Comparison of ENCODE assay signal across 15 cellular contexts in genomic region chr10:71205468-71205867, GRCh38. TPM values are rescaled to one million over a fixed set of nuclear protein-coding genes. Genes with fewer than 3 reads are reported as not detected.
DNase-seq lines count a peak whose midpoint lies in the region; FAIRE-seq and TF ChIP-seq lines count a peak whose summit lies in the region.
"Had no signal": no experiment of that assay in that cellular context is flagged by ENCODE, and none has a peak within 500 bp of the region (broad histone marks: within the 10 kb centered on the region; RNA-seq: fewer than 3 reads in every experiment).

No MANE protein-coding gene starts in this region.

- H3K9me3 ChIP-seq in GM23248 (ENCODE audit: low read depth) (no peaks in the 10 kb centered on the region), endothelial cell of umbilical vein (replicated peaks; ENCODE audit: control insufficient read depth, insufficient read depth, low read length) (no peaks in the 10 kb centered on the region)

- no peaks in the 10 kb centered on the region for H3K9me2 ChIP-seq in GM23248 (ENCODE audit: insufficient read depth)

- no peaks in the 10 kb centered on the region for H3K9me1 ChIP-seq in endothelial cell of umbilical vein (replicated peaks; ENCODE audit: control insufficient read depth, extremely low read depth, insufficient read depth, low read length)

- H3K9ac ChIP-seq in GM23248 (no peak overlapping the region), endothelial cell of umbilical vein (replicated peaks; ENCODE audit: extremely low read depth, insufficient read depth, low read length) (no peak overlapping the region)

- H3K4me1 ChIP-seq in GM23248 (ENCODE audit: insufficient read depth) (peaks cover 14% of the 10 kb centered on the region), endothelial cell of umbilical vein (ENCODE audit: control insufficient read depth, extremely low read depth, insufficient read depth, low read length) (peaks cover 17% of the 10 kb centered on the region)

- no peak for TF ChIP-seq POLR2A in endothelial cell of umbilical vein (IDR thresholded peaks at IDR 0.05; ENCODE audit: low read depth, low read length)

- H3K36me3 ChIP-seq in GM23248 (ENCODE audit: low read depth) (no peaks in the 10 kb centered on the region), endothelial cell of umbilical vein (ENCODE audit: control insufficient read depth in 2 of 2, extremely low read depth in 1 of 2, insufficient read depth in 2 of 2, low read length in 2 of 2) (no peaks in the 10 kb centered on the region)

- no peak for TF ChIP-seq CTCF in endothelial cell of umbilical vein (IDR thresholded peaks at IDR 0.05; ENCODE audit: extremely low read depth in 1 of 2, insufficient read depth in 1 of 2, low read depth in 1 of 2, low read length in 2 of 2)

- H3K4me2 ChIP-seq in GM23248 (ENCODE audit: unreplicated experiment) (no peak overlapping the region), endothelial cell of umbilical vein (ENCODE audit: insufficient read depth, low read length) (peak overlapping the region; percentile 65)
- H3K4me2 ChIP-seq: PC-9 had no signal

- dilution Hi-C loops in endothelial cell of umbilical vein (cut with MboI; ENCODE audit: extremely low pct_ligation_motif_present, low sequenced_read_pairs), result no loop called here

- DNase-seq in GM23248, result peak; percentile 65
- DNase-seq in RCC 7860 (ENCODE audit: low spot score), result peak; percentile 32
- peak; percentile 73 for DNase-seq in endothelial cell of umbilical vein (ENCODE audit: low read depth, low spot score)
- DNase-seq in renal cortical epithelial cell (ENCODE audit: low read depth), result peak; percentile 21
- DNase-seq in Kasumi-1 (lab: John Stamatoyannopoulos, UW), result no peak
- DNase-seq in SIG-M5 treated with dmso at 0.1 percent for 504 hours (lab: John Stamatoyannopoulos, UW; ENCODE audit: unreplicated experiment), result no peak
- no peak for DNase-seq in ecto neural progenitor cell (ENCODE audit: low spot score)
- DNase-seq: CD8-positive, alpha-beta T cell; Karpas-422; NCI-H1417; NCI-H2029 treated with DMSO at 0.1 percent for 48 hours; NCI-H526; PC-9; SHP77 had no signal

- H3F3A ChIP-seq in GM23248 (ENCODE audit: insufficient read depth), result no peaks in the 10 kb centered on the region

- 16 to 18% methylated on average over 4 of the region's 4 CpGs for WGBS in GM23248 (ENCODE audit: low coverage in 1 of 2, low lambda C conversion rate in 2 of 2, missing lambda C conversion rate in 2 of 2), 2 experiments

- H3K27ac ChIP-seq in GM23248 (no peak overlapping the region), endothelial cell of umbilical vein (ENCODE audit: insufficient read depth, low read depth, low read length) (no peak overlapping the region)
- H3K27ac ChIP-seq: PC-9 had no signal

- H4K20me1 ChIP-seq in GM23248 (ENCODE audit: insufficient read depth), result no peaks in the 10 kb centered on the region
- H4K20me1 ChIP-seq in endothelial cell of umbilical vein (replicated peaks; ENCODE audit: control insufficient read depth, extremely low read depth, insufficient read depth, low read length), result no peaks in the 10 kb centered on the region

- H3K4me3 ChIP-seq in GM23248 (no peak overlapping the region), endothelial cell of umbilical vein (replicated peaks in 1 of 3; ENCODE audit: insufficient read depth in 1 of 3, low read depth in 1 of 3, low read length in 3 of 3) (no peak overlapping the region)
- H3K4me3 ChIP-seq: PC-9 had no signal

- H2AFZ ChIP-seq in GM23248 (no peak overlapping the region), endothelial cell of umbilical vein (ENCODE audit: low read depth, low read length) (no peak overlapping the region)
- H2AFZ ChIP-seq: PC-9 had no signal

- POLR2A ChIA-PET in endothelial cell of umbilical vein (lab: Charles Lee), result no interaction called here

- in situ Hi-C loops in GM23248 (cut with MboI), result loop anchor here (10.0 kb wide), 1 partner anchor 281 kb away; no protein-coding TSS in a partner anchor

- no TSS peak for BruUV-seq in endothelial cell of umbilical vein (replicated peaks; lab: Mats Ljungman, UMichigan)

- H3K79me2 ChIP-seq in GM23248 (ENCODE audit: insufficient read depth), result no peaks in the 10 kb centered on the region
- no peaks in the 10 kb centered on the region for H3K79me2 ChIP-seq in endothelial cell of umbilical vein (ENCODE audit: control insufficient read depth, insufficient read depth, low read length)

- FAIRE-seq in RCC 7860 (lab: Jason Lieb, UNC) (no peak), endothelial cell of umbilical vein (lab: Jason Lieb, UNC) (peak; percentile 85)
- FAIRE-seq: H54 had no signal

- H3K27me3 ChIP-seq in GM23248 (replicated peaks; ENCODE audit: insufficient read depth), result peaks cover 50% of the 10 kb centered on the region
- peaks cover 13 to 18% of the 10 kb centered on the region in 2 experiments for H3K27me3 ChIP-seq in endothelial cell of umbilical vein (ENCODE audit: control insufficient read depth in 2 of 2, insufficient read depth in 2 of 2, low read length in 2 of 2)

- CTCF ChIA-PET in endothelial cell of umbilical vein (lab: Charles Lee), result interaction anchor here (0.7 to 3.5 kb wide), 17 partner anchors 9 to 302 kb away, joined by 3 to 23 read pairs (median 4); no protein-coding TSS in a partner anchor

- intact Hi-C loops in endothelial cell of umbilical vein (cut with micrococcal nuclease), result loop anchor here (1.0 to 10.0 kb wide), 2 partner anchors 93 to 141 kb away; no protein-coding TSS in a partner anchor

TF ChIP-seq in endothelial cell of umbilical vein, 7 proteins besides CTCF, POLR2A, EP300 and RAD21:
- no peak for TF ChIP-seq MAX (IDR thresholded peaks at IDR 0.05; ENCODE audit: insufficient read depth, insufficient read length)
- TF ChIP-seq POLR2AphosphoS5 (IDR thresholded peaks at IDR 0.05; ENCODE audit: insufficient read depth, low read depth, low read length), result peak; percentile 35
- peak; percentile 41 for TF ChIP-seq JUN (IDR thresholded peaks at IDR 0.05; ENCODE audit: borderline replicate concordance, insufficient read depth, insufficient read length, low read depth)
- peak; percentile 74 for TF ChIP-seq FOS (IDR thresholded peaks at IDR 0.05; ENCODE audit: borderline replicate concordance, insufficient read depth, low read length)
- TF ChIP-seq GATA2 (IDR thresholded peaks at IDR 0.05; ENCODE audit: insufficient read depth, insufficient read length, low read depth, low read length), result peak; percentile 87

RNA-seq across cellular contexts. Expression of gene UNC5B, which starts 6.9 kb away (rescaled TPM):
- 6.4 and 6.5 TPM in 2 replicates for total RNA-seq in GM23248 (2014; rRNA removed; shearing (Covaris generic))
- polyA plus RNA-seq in GM23248 (2016; fragmentation: Nextera tagmentation; extraction: Ambion mirVana) (2.7 and 3.0 TPM in 2 replicates), endothelial cell of umbilical vein (0.39 and 0.57 TPM in 2 replicates)
- total RNA-seq in endothelial cell of umbilical vein (2.5 and 5.4 TPM in 2 replicates), renal cortical epithelial cell (0.35 and 0.80 TPM in 2 replicates)
- 0.37 and 0.45 TPM in 2 replicates for polyA plus RNA-seq in endothelial cell of umbilical vein (2011; cell fraction: cytosol; rRNA removed)
- polyA plus RNA-seq in endothelial cell of umbilical vein (2011; cell fraction: nucleus; rRNA removed), result 0.73 and 0.76 TPM in 2 replicates
- polyA plus RNA-seq in endothelial cell of umbilical vein (2012), result 0.18 and 0.37 TPM in 2 replicates
- polyA minus RNA-seq in endothelial cell of umbilical vein, result 0.39 and 0.49 TPM in 2 replicates
- 3.7 TPM for polyA minus RNA-seq in endothelial cell of umbilical vein (2011; cell fraction: cytosol; rRNA and poly(A)+ RNA removed)
- polyA minus RNA-seq in endothelial cell of umbilical vein (2011; cell fraction: nucleus; rRNA and poly(A)+ RNA removed), result 0.24 and 0.29 TPM in 2 replicates

Comparison
In these comparisons a context has a peak if more than half of its experiments do, and no peak if none do; other contexts are left out.
1. DNase-seq: peak in GM23248 (single experiment), RCC 7860 (single experiment), endothelial cell of umbilical vein (single experiment) and renal cortical epithelial cell (single experiment); none in Kasumi-1 (0 of 2), SIG-M5 treated with dmso at 0.1 percent for 504 hours (single experiment) and ecto neural progenitor cell (single experiment).